13 cellular contexts compared by ENCODE assay signal in the genomic region with DNA sequence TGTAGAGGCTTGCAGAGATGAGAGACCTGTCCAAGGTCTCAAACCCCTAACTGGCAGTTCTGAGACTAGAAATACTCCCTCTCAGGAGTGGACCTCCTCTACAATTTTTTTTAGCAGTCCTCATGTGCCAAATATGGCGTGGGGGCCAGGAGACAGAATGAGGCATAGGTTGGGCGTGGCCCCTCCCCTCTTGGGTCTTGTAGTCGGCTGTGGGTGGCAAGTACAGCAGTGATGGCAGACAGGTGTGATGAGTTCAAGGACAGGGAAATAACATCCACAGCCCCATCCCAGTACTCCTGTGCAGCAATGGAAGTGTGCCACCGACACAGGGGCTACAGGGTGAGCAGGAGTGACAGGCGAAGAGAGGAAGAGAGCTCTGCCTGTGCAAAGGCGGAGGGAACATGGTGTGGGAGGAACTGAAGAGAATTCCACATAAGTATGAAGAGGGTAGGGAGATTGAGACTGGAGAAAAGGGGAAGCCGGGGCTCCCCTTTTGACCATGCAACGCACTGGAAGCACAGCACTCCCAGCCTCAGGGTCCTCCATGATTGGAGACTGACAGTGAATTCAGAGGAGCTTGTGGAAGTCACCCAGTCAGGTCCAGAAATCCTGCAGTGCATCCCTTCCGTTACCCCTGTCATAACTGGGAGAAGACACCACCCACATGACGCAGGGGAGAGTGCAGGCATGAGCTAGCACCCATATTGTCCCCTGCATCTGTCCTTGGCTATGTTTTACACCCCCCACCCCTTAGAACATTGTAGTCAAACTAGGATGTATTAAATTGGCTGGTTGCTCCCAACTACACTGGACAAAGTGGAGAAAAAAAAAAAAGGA. TPM values are rescaled to one million over a fixed set of nuclear protein-coding genes. Genes with fewer than 3 reads are reported as not detected.
A peak's percentile ranks its signal among the peaks of the same experiment; 100 is the strongest.
DNase-seq lines count a peak whose midpoint lies in the region; ATAC-seq and TF ChIP-seq lines count a peak whose summit lies in the region.
"Had no signal": no experiment of that assay in that cellular context is flagged by ENCODE, and none has a peak within 500 bp of the region (broad histone marks: within the 10 kb centered on the region; RNA-seq: fewer than 3 reads in every experiment).

No MANE protein-coding gene starts in this region.

- TF ChIP-seq CTCF in heart right ventricle (IDR thresholded peaks at IDR 0.05) (no peak), right lobe of liver (IDR thresholded peaks at IDR 0.05) (no peak), upper lobe of left lung (IDR thresholded peaks at IDR 0.05) (no peak)

- no peaks in the 10 kb centered on the region for H3K27me3 ChIP-seq in heart right ventricle
- no peaks in the 10 kb centered on the region for H3K27me3 ChIP-seq in right lobe of liver
- no peaks in the 10 kb centered on the region for H3K27me3 ChIP-seq in upper lobe of left lung
- H3K27me3 ChIP-seq: ascending aorta; BLaER1 treated with 17β-estradiol and CSF1 and Interleukin-3, amounts not matched to agents 10 nM and 100 nM had no signal

- no peak overlapping the region for H3K4me3 ChIP-seq in heart right ventricle
- H3K4me3 ChIP-seq in right lobe of liver: no peak overlapping the region
- H3K4me3 ChIP-seq in upper lobe of left lung: no peak overlapping the region
- H3K4me3 ChIP-seq: ascending aorta; BLaER1 treated with 17β-estradiol and CSF1 and Interleukin-3, amounts not matched to agents 10 nM and 100 nM had no signal

- H3K36me3 ChIP-seq in heart right ventricle (peaks cover 2 to 68% (median 44%) of the 10 kb centered on the region in 9 donors), right lobe of liver (peaks cover 18 to 43% (median 31%) of the 10 kb centered on the region in 4 donors), upper lobe of left lung (peaks cover 35 to 60% (median 39%) of the 10 kb centered on the region in 4 donors)

- peak overlapping the region in 1 of 10 donors; percentile 44 for H3K27ac ChIP-seq in heart right ventricle
- no peak overlapping the region for H3K27ac ChIP-seq in right lobe of liver
- H3K27ac ChIP-seq in upper lobe of left lung: peak overlapping the region in 2 of 4 donors; percentile 1 to 23

- ATAC-seq in heart right ventricle (peak in 7 of 8 donors; percentile 5 to 50 (median 20)), Right ventricle myocardium inferior (no peak), T-cell (replicated peaks in 1 of 4) (no peak), right lobe of liver (peak in 3 of 4 donors; percentile 1 to 21 (median 2)), upper lobe of left lung (ENCODE audit: low FRiP score in 2 of 2) (peak; percentile 2 to 17), HG02588 (IDR thresholded peaks at IDR 0.05; ENCODE audit: unreplicated experiment) (no peak), GM19455 (IDR thresholded peaks at IDR 0.05; ENCODE audit: unreplicated experiment) (no peak)

- H3K4me1 ChIP-seq in heart right ventricle (peaks cover 0 to 22% (median 4%) of the 10 kb centered on the region in 9 donors), right lobe of liver (peaks cover 0 to 10% (median 5%) of the 10 kb centered on the region in 4 donors), upper lobe of left lung (peaks cover 4 to 19% (median 7%) of the 10 kb centered on the region in 4 donors)

- H3K27ac Mint-ChIP-seq in T-cell: peak overlapping the region; percentile 10 to 80
- H3K27ac Mint-ChIP-seq: activated CD4-positive, alpha-beta T cell treated with anti-CD3 and anti-CD28 coated beads, Interleukin-2, amount 10 ng/mL, durations not matched to agents 7 days and 5 days had no signal

- H3K36me3 Mint-ChIP-seq in T-cell: peaks cover 23% of the 10 kb centered on the region

- intact Hi-C loops in heart right ventricle (cut with DNase I): loop anchor here in 1 of 10 donors (5.0 kb wide), 1 partner anchor 80 kb away; the partner anchor contains the start of gene SLC12A3
- intact Hi-C loops in Right ventricle myocardium inferior (cut with DNase I): no loop called here
- intact Hi-C loops in right lobe of liver (cut with DNase I): no loop called here

- CTCF ChIA-PET in T-cell (lab: Charles Lee): interaction anchor here (0.6 to 0.8 kb wide), 4 partner anchors 10 to 415 kb away, joined by 3 to 5 read pairs (median 3); no protein-coding TSS in a partner anchor

- TF ChIP-seq POLR2A in right lobe of liver (IDR thresholded peaks at IDR 0.05) (no peak), upper lobe of left lung (IDR thresholded peaks at IDR 0.05) (no peak)

- TF ChIP-seq EP300 in upper lobe of left lung (IDR thresholded peaks at IDR 0.05): no peak

- DNase-seq in heart right ventricle (no peak), Right ventricle myocardium inferior (ENCODE audit: missing footprints) (no peak), T-cell (no peak), right lobe of liver (no peak), upper lobe of left lung (no peak)
- no peak for DNase-seq in stimulated activated CD4-positive, alpha-beta T cell treated with anti-CD3 and anti-CD28 coated beads, Interleukin-2, amount 100 ng/mL, for 48 hours
- DNase-seq: activated CD4-positive, alpha-beta T cell treated with anti-CD3 and anti-CD28 coated beads, Interleukin-2, amount 10 ng/mL, durations not matched to agents 7 days and 5 days; NCI-H2081 treated with DMSO at 0.1 percent for 48 hours had no signal

- POLR2A ChIA-PET in T-cell (lab: Charles Lee): interaction anchor here (0.5 to 0.7 kb wide), 7 partner anchors 55 to 1638 kb away, joined by 3 to 7 read pairs (median 3); no protein-coding TSS in a partner anchor

- no peaks in the 10 kb centered on the region for H3K9me3 ChIP-seq in heart right ventricle
- no peaks in the 10 kb centered on the region for H3K9me3 ChIP-seq in right lobe of liver
- H3K9me3 ChIP-seq in upper lobe of left lung: no peaks in the 10 kb centered on the region
- H3K9me3 ChIP-seq: ascending aorta; BLaER1 treated with 17β-estradiol and CSF1 and Interleukin-3, amounts not matched to agents 10 nM and 100 nM had no signal

- H3K4me1 Mint-ChIP-seq in T-cell: peaks cover 11 to 23% (median 20%) of the 10 kb centered on the region in 3 donors

- 78 to 82% methylated on average over 10 of the region's 10 CpGs for WGBS in heart right ventricle, 2 donors
- 78% methylated on average over 7 of the region's 10 CpGs for WGBS in right lobe of liver (ENCODE audit: insufficient coverage, low coverage, low lambda C conversion rate, missing lambda C conversion rate)
- WGBS in upper lobe of left lung, 2 donors: 86 to 88% methylated on average over 9 to 10 of the region's 10 CpGs

- H3K27me3 Mint-ChIP-seq in T-cell: no peaks in the 10 kb centered on the region
- H3K27me3 Mint-ChIP-seq: activated CD4-positive, alpha-beta T cell treated with anti-CD3 and anti-CD28 coated beads, Interleukin-2, amount 10 ng/mL, durations not matched to agents 7 days and 5 days had no signal

- H3K9me3 Mint-ChIP-seq in T-cell: no peaks in the 10 kb centered on the region
- H3K9me3 Mint-ChIP-seq: activated CD4-positive, alpha-beta T cell treated with anti-CD3 and anti-CD28 coated beads, Interleukin-2, amount 10 ng/mL, durations not matched to agents 7 days and 5 days had no signal

- no peak overlapping the region for H3K4me3 Mint-ChIP-seq in T-cell
- H3K4me3 Mint-ChIP-seq: activated CD4-positive, alpha-beta T cell treated with anti-CD3 and anti-CD28 coated beads, Interleukin-2, amount 10 ng/mL, durations not matched to agents 7 days and 5 days had no signal

RNA-seq across cellular contexts. Expression of gene CETP, which starts 14.8 kb away (rescaled TPM):
- total RNA-seq in heart right ventricle: 1 to 10 TPM in 1 of 10 donors, under 1 TPM in 6, not detected in 3; 0.17 to 2.1 (median 0.31) TPM
- under 1 TPM; 0.15 to 0.32 TPM for polyA plus RNA-seq in heart right ventricle
- total RNA-seq in Right ventricle myocardium inferior: 0.32 TPM
- total RNA-seq in T-cell: under 1 TPM in 3 of 5 donors, not detected in 2; 0.18 to 0.25 (median 0.19) TPM
- 10 to 100 TPM in 1 of 6 experiments, 1 to 10 TPM in 4, under 1 TPM in 1; 0.62 to 11.8 (median 4.7) TPM for total RNA-seq in right lobe of liver
- 1 to 10 TPM in 1 of 6 donors, under 1 TPM in 4, not detected in 1; 0.29 to 1.5 (median 0.91) TPM for total RNA-seq in upper lobe of left lung
- total RNA-seq: activated CD4-positive, alpha-beta T cell treated with anti-CD3 and anti-CD28 coated beads, Interleukin-2, amount 10 ng/mL, durations not matched to agents 7 days and 5 days; ascending aorta; epithelial cell of proximal tubule had no signal

RNA-seq across cellular contexts. Expression of gene HERPUD1, which starts 15.0 kb away (rescaled TPM):
- total RNA-seq in heart right ventricle: 100 to 1,000 TPM; 107 to 175 (median 128) TPM
- polyA plus RNA-seq in heart right ventricle: 100 to 1,000 TPM in 1 of 2 donors, 10 to 100 TPM in 1; 29.6 to 151 TPM
- 114 TPM for total RNA-seq in Right ventricle myocardium inferior
- total RNA-seq in T-cell: 100 to 1,000 TPM; 149 to 185 (median 167) TPM
- total RNA-seq in right lobe of liver: 100 to 1,000 TPM; 103 to 185 (median 133) TPM
- total RNA-seq in upper lobe of left lung: 100 to 1,000 TPM in 5 of 6 donors, 10 to 100 TPM in 1; 81.0 to 283 (median 196) TPM

RNA-seq across cellular contexts. Expression of gene NLRC5, which starts 42.4 kb away (rescaled TPM):
- total RNA-seq in heart right ventricle: 10 to 100 TPM in 8 of 10 donors, 1 to 10 TPM in 2; 7.5 to 49.6 (median 13.5) TPM
- 10 to 100 TPM in 1 of 2 donors, 1 to 10 TPM in 1; 6.2 to 26.0 TPM for polyA plus RNA-seq in heart right ventricle
- total RNA-seq in Right ventricle myocardium inferior: 8.6 TPM
- total RNA-seq in T-cell: 100 to 1,000 TPM; 390 to 711 (median 496) TPM
- 10 to 100 TPM in 5 of 6 experiments, 1 to 10 TPM in 1; 4.6 to 25.2 (median 13.3) TPM for total RNA-seq in right lobe of liver
- total RNA-seq in upper lobe of left lung: 100 to 1,000 TPM in 2 of 6 donors, 10 to 100 TPM in 4; 29.2 to 361 (median 52.7) TPM

Comparison
In these comparisons a context has a peak if more than half of its experiments do, and no peak if none do; other contexts are left out.
1. ATAC-seq: peak in heart right ventricle (7 of 8), right lobe of liver (3 of 4) and upper lobe of left lung (2 of 2); none in Right ventricle myocardium inferior (single experiment), T-cell (0 of 4), HG02588 (single experiment) and GM19455 (single experiment).